Comparison of ENCODE assay signal across 20 cellular contexts in the genomic region with DNA sequence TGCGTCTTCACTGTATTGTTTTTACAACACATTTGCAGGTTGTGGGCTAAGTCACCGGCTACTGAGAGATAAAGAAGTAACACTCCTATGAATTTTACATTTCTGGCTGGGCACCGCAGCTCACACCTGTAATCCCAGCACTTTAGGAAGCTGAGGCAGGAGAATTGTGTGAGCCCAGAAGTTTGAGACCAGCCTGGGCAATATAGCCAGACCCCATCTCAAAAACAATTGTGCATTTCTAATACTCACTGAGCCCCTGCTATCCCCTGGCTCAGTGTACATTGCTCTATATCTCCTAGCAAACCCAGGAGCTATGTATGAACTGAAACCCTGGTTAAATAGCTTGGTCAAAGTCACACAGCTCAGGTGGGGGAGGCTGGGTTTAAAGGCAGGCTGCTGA.
DNase-seq lines count a peak whose midpoint lies in the region; ATAC-seq and TF ChIP-seq lines count a peak whose summit lies in the region.
"Had no signal": no experiment of that assay in that cellular context is flagged by ENCODE, and none has a peak within 500 bp of the region (broad histone marks: within the 10 kb centered on the region; RNA-seq: fewer than 3 reads in every experiment).

No MANE protein-coding gene starts in this region.

- H3K9me3 ChIP-seq in CD4-positive, CD25-positive, alpha-beta regulatory T cell (ENCODE audit: control insufficient read depth in 2 of 2, low read length in 2 of 2): no peaks in the 10 kb centered on the region
- H3K9me3 ChIP-seq in body of pancreas (no peaks in the 10 kb centered on the region), mucosa of stomach (ENCODE audit: control insufficient read depth, low read length) (no peaks in the 10 kb centered on the region)
- H3K9me3 ChIP-seq: mucosa of descending colon, sigmoid colon had no signal

- H3K79me2 ChIP-seq in KMS-11 (ENCODE audit: insufficient read depth, low read depth): no peaks in the 10 kb centered on the region

- H3K27me3 ChIP-seq in CD4-positive, CD25-positive, alpha-beta regulatory T cell (ENCODE audit: control insufficient read depth, insufficient read depth, low read length): no peaks in the 10 kb centered on the region
- H3K27me3 ChIP-seq in KMS-11 (ENCODE audit: insufficient read depth, low read depth) (no peaks in the 10 kb centered on the region), body of pancreas (no peaks in the 10 kb centered on the region), mucosa of stomach (ENCODE audit: control insufficient read depth, insufficient read depth, low read length) (peaks cover 10% of the 10 kb centered on the region)
- H3K27me3 ChIP-seq: foreskin keratinocyte, sigmoid colon had no signal

- H3K9ac ChIP-seq in KMS-11: no peak overlapping the region
- H3K9ac ChIP-seq in mucosa of stomach (ENCODE audit: low read length): peak overlapping the region; percentile 6

- H3K4me1 ChIP-seq in CD4-positive, CD25-positive, alpha-beta regulatory T cell (ENCODE audit: control insufficient read depth, insufficient read depth, low read length, poor library complexity, severe bottlenecking): peaks cover 7% of the 10 kb centered on the region
- H3K4me1 ChIP-seq in KMS-11 (ENCODE audit: low read depth, poor library complexity, severe bottlenecking) (peaks cover 26% of the 10 kb centered on the region), body of pancreas (peaks cover 52% of the 10 kb centered on the region), mucosa of stomach (ENCODE audit: control insufficient read depth, insufficient read depth, low read length) (no peaks in the 10 kb centered on the region)

- peak in 1 of 3 donors; percentile 12 for TF ChIP-seq POLR2A in body of pancreas (IDR thresholded peaks at IDR 0.05)

- H3K4me3 ChIP-seq in CD4-positive, CD25-positive, alpha-beta regulatory T cell (ENCODE audit: low read depth, low read length): peak overlapping the region; percentile 99
- no peak overlapping the region for H3K4me3 ChIP-seq in KMS-11 (IDR thresholded peaks at IDR 0.05; ENCODE audit: insufficient read depth, low read depth, low read length)
- H3K4me3 ChIP-seq in body of pancreas: no peak overlapping the region
- no peak overlapping the region for H3K4me3 ChIP-seq in mucosa of stomach (ENCODE audit: low read length)
- H3K4me3 ChIP-seq: mucosa of descending colon had no signal

- DNase-seq in CD4-positive, CD25-positive, alpha-beta regulatory T cell: no peak
- DNase-seq in body of pancreas (no peak), NOMO-1 (lab: John Stamatoyannopoulos, UW; ENCODE audit: unreplicated experiment in 2 of 2) (no peak), 8988T (no peak), NCI-H1417 (lab: John Stamatoyannopoulos, UW) (no peak)
- DNase-seq in activated naive CD8-positive, alpha-beta T cell treated with anti-CD3 and anti-CD28 coated beads for 36 hours: no peak
- DNase-seq: activated naive CD4-positive, alpha-beta T cell; aorta; foreskin keratinocyte; HCEC 1CT; Kasumi-1; mucosa of descending colon; NCI-H1417 treated with DMSO at 0.1 percent for 48 hours; NCI-H82; nucleus accumbens; RPMI8226; sigmoid colon had no signal

- no peaks in the 10 kb centered on the region for H4K20me1 ChIP-seq in KMS-11 (ENCODE audit: insufficient read depth)

- 43 to 58% methylated on average over 3 of the region's 3 CpGs for WGBS in body of pancreas, 2 donors

- H2AFZ ChIP-seq in KMS-11 (ENCODE audit: low read depth): peak overlapping the region; percentile 83; the same call in 1 of the 2 replicates

- H3K9me3 Mint-ChIP-seq in CD4-positive, CD25-positive, alpha-beta regulatory T cell: no peaks in the 10 kb centered on the region
- H3K9me3 Mint-ChIP-seq in activated naive CD8-positive, alpha-beta T cell treated with anti-CD3 and anti-CD28 coated beads for 36 hours: no peaks in the 10 kb centered on the region

- intact Hi-C loops in body of pancreas (cut with DNase I): no loop called here

- H3K36me3 ChIP-seq in CD4-positive, CD25-positive, alpha-beta regulatory T cell (ENCODE audit: control insufficient read depth, insufficient read depth, low read length): no peaks in the 10 kb centered on the region
- H3K36me3 ChIP-seq in KMS-11 (ENCODE audit: insufficient read depth): no peaks in the 10 kb centered on the region
- no peaks in the 10 kb centered on the region for H3K36me3 ChIP-seq in body of pancreas (replicated peaks in 1 of 2; ENCODE audit: insufficient read depth in 1 of 2, low read depth in 2 of 2)
- H3K36me3 ChIP-seq in mucosa of stomach (ENCODE audit: control insufficient read depth, insufficient read depth, low read length): no peaks in the 10 kb centered on the region
- H3K36me3 ChIP-seq: sigmoid colon had no signal

- TF ChIP-seq CTCF in KMS-11 (conservative IDR thresholded peaks at IDR 0.05; ENCODE audit: low read depth, low read length) (no peak), body of pancreas (IDR thresholded peaks at IDR 0.05) (no peak)

- H3K27me3 Mint-ChIP-seq in CD4-positive, CD25-positive, alpha-beta regulatory T cell: peaks cover 8% of the 10 kb centered on the region
- H3K27me3 Mint-ChIP-seq in activated naive CD8-positive, alpha-beta T cell treated with anti-CD3 and anti-CD28 coated beads for 36 hours: peaks cover 8% of the 10 kb centered on the region

- no peak overlapping the region for H3K27ac ChIP-seq in CD4-positive, CD25-positive, alpha-beta regulatory T cell (ENCODE audit: insufficient read depth, low read length, poor library complexity, severe bottlenecking)
- H3K27ac ChIP-seq in KMS-11: peak overlapping the region; percentile 22; the same call in 1 of the 2 replicates
- peak overlapping the region; percentile 26 to 90 (median 84) for H3K27ac ChIP-seq in body of pancreas

- peak overlapping the region in 2 of 3 donors; percentile 45 to 96 for H3K27ac Mint-ChIP-seq in CD4-positive, CD25-positive, alpha-beta regulatory T cell
- no peak overlapping the region for H3K27ac Mint-ChIP-seq in activated naive CD8-positive, alpha-beta T cell treated with anti-CD3 and anti-CD28 coated beads for 36 hours

- peak overlapping the region; percentile 60 for H3K4me2 ChIP-seq in KMS-11

- no peaks in the 10 kb centered on the region for H3K36me3 Mint-ChIP-seq in CD4-positive, CD25-positive, alpha-beta regulatory T cell
- no peaks in the 10 kb centered on the region for H3K36me3 Mint-ChIP-seq in activated naive CD8-positive, alpha-beta T cell treated with anti-CD3 and anti-CD28 coated beads for 36 hours

- peak overlapping the region; percentile 93 to 95 (median 94) for H3K4me3 Mint-ChIP-seq in CD4-positive, CD25-positive, alpha-beta regulatory T cell
- H3K4me3 Mint-ChIP-seq in activated naive CD8-positive, alpha-beta T cell treated with anti-CD3 and anti-CD28 coated beads for 36 hours: no peak overlapping the region

- H3K4me1 Mint-ChIP-seq in CD4-positive, CD25-positive, alpha-beta regulatory T cell: peaks cover 0 to 28% (median 8%) of the 10 kb centered on the region in 4 donors
- H3K4me1 Mint-ChIP-seq in activated naive CD8-positive, alpha-beta T cell treated with anti-CD3 and anti-CD28 coated beads for 36 hours: peaks cover 16% of the 10 kb centered on the region

- no peak for ATAC-seq in CD4-positive, CD25-positive, alpha-beta regulatory T cell (ENCODE audit: low read depth in 2 of 2)
- ATAC-seq in body of pancreas: no peak
- ATAC-seq: mucosa of descending colon; stimulated activated naive CD8-positive, alpha-beta T cell treated with anti-CD3 and anti-CD28 coated beads, Interleukin-15, Interleukin-2, amounts not matched to agents 100 U/mL and 50 U/mL, for 24 hours had no signal
